Comparison of ENCODE assay signal across 1 cellular context in genomic region chr5:139341689-139342422, GRCh38.
A peak's percentile ranks its signal among the peaks of the same experiment; 100 is the strongest.
TF ChIP-seq lines count a peak whose summit lies in the region.

PAIP2 (plus strand) TSS chr5:139341854; CDS start chr5:139363785, 21,931 bp downstream.

TF ChIP-seq in HEK293, 187 proteins besides CTCF, POLR2A, EP300 and RAD21 (continued from another document and continues in another):
- 0 out of 2 replicates have a peak, but pooled peaks have one; percentile 60 for TF ChIP-seq ZNF837 (tag by site-specific recombination; IDR thresholded peaks at IDR 0.05)
- TF ChIP-seq, protein P1, sequence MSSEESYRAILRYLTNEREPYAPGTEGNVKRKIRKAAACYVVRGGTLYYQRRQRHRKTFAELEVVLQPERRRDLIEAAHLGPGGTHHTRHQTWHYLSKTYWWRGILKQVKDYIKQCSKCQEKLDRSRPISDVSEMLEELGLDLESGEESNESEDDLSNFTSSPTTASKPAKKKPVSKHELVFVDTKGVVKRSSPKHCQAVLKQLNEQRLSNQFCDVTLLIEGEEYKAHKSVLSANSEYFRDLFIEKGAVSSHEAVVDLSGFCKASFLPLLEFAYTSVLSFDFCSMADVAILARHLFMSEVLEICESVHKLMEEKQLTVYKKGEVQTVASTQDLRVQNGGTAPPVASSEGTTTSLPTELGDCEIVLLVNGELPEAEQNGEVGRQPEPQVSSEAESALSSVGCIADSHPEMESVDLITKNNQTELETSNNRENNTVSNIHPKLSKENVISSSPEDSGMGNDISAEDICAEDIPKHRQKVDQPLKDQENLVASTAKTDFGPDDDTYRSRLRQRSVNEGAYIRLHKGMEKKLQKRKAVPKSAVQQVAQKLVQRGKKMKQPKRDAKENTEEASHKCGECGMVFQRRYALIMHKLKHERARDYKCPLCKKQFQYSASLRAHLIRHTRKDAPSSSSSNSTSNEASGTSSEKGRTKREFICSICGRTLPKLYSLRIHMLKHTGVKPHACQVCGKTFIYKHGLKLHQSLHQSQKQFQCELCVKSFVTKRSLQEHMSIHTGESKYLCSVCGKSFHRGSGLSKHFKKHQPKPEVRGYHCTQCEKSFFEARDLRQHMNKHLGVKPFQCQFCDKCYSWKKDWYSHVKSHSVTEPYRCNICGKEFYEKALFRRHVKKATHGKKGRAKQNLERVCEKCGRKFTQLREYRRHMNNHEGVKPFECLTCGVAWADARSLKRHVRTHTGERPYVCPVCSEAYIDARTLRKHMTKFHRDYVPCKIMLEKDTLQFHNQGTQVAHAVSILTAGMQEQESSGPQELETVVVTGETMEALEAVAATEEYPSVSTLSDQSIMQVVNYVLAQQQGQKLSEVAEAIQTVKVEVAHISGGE (tag by site-specific recombination; conservative IDR thresholded peaks at IDR 0.05; ENCODE audit: low read depth) = peak; percentile 93
- TF ChIP-seq, protein P2, sequence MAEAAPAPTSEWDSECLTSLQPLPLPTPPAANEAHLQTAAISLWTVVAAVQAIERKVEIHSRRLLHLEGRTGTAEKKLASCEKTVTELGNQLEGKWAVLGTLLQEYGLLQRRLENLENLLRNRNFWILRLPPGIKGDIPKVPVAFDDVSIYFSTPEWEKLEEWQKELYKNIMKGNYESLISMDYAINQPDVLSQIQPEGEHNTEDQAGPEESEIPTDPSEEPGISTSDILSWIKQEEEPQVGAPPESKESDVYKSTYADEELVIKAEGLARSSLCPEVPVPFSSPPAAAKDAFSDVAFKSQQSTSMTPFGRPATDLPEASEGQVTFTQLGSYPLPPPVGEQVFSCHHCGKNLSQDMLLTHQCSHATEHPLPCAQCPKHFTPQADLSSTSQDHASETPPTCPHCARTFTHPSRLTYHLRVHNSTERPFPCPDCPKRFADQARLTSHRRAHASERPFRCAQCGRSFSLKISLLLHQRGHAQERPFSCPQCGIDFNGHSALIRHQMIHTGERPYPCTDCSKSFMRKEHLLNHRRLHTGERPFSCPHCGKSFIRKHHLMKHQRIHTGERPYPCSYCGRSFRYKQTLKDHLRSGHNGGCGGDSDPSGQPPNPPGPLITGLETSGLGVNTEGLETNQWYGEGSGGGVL (tag by site-specific recombination; IDR thresholded peaks at IDR 0.05) = peak; percentile 69
- no peak for TF ChIP-seq ZNF701 (tag by site-specific recombination; IDR thresholded peaks at IDR 0.05)
- TF ChIP-seq ZBTB8A (tag by site-specific recombination; IDR thresholded peaks at IDR 0.05) = peak; percentile 67
- no peak for TF ChIP-seq ZNF19 (tag by site-specific recombination; IDR thresholded peaks at IDR 0.05; ENCODE audit: low read depth)
- TF ChIP-seq, protein P3, sequence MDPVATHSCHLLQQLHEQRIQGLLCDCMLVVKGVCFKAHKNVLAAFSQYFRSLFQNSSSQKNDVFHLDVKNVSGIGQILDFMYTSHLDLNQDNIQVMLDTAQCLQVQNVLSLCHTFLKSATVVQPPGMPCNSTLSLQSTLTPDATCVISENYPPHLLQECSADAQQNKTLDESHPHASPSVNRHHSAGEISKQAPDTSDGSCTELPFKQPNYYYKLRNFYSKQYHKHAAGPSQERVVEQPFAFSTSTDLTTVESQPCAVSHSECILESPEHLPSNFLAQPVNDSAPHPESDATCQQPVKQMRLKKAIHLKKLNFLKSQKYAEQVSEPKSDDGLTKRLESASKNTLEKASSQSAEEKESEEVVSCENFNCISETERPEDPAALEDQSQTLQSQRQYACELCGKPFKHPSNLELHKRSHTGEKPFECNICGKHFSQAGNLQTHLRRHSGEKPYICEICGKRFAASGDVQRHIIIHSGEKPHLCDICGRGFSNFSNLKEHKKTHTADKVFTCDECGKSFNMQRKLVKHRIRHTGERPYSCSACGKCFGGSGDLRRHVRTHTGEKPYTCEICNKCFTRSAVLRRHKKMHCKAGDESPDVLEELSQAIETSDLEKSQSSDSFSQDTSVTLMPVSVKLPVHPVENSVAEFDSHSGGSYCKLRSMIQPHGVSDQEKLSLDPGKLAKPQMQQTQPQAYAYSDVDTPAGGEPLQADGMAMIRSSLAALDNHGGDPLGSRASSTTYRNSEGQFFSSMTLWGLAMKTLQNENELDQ (tag by site-specific recombination; IDR thresholded peaks at IDR 0.05; ENCODE audit: low read depth) = no peak
- TF ChIP-seq PATZ1 (tag by site-specific recombination; IDR thresholded peaks at IDR 0.05) = peak; percentile 90
- 0 out of 2 replicates have a peak, but pooled peaks have one; percentile 4 for TF ChIP-seq ZNF121 (tag by site-specific recombination; IDR thresholded peaks at IDR 0.05)
- TF ChIP-seq ZNF555 (tag by site-specific recombination; conservative IDR thresholded peaks at IDR 0.05) = no peak
- peak; percentile 60; the same call in 1 of the 2 replicates for TF ChIP-seq ZNF146 (tag by site-specific recombination; IDR thresholded peaks at IDR 0.05)
- peak; percentile 49 for TF ChIP-seq ZNF664 (tag by site-specific recombination; IDR thresholded peaks at IDR 0.05)
- TF ChIP-seq ZNF658 (tag by site-specific recombination; IDR thresholded peaks at IDR 0.05) = 0 out of 2 replicates have a peak, but pooled peaks have one; percentile 27
- TF ChIP-seq ZNF585B (tag by site-specific recombination; IDR thresholded peaks at IDR 0.05) = 0 out of 2 replicates have a peak, but pooled peaks have one; percentile 28
- TF ChIP-seq ZNF433 (tag by site-specific recombination; IDR thresholded peaks at IDR 0.05; ENCODE audit: low read depth) = no peak
- peak; percentile 85 for TF ChIP-seq ZNF692 (tag by site-specific recombination; IDR thresholded peaks at IDR 0.05)
- peak; percentile 95 for TF ChIP-seq WT1 (tag by site-specific recombination; IDR thresholded peaks at IDR 0.05)
- peak; percentile 67 for TF ChIP-seq ZNF518A (tag by site-specific recombination; conservative IDR thresholded peaks at IDR 0.05; ENCODE audit: low read depth)
- TF ChIP-seq ZNF157 (tag by site-specific recombination; IDR thresholded peaks at IDR 0.05) = 0 out of 2 replicates have a peak, but pooled peaks have one; percentile 10
- TF ChIP-seq, protein P4, sequence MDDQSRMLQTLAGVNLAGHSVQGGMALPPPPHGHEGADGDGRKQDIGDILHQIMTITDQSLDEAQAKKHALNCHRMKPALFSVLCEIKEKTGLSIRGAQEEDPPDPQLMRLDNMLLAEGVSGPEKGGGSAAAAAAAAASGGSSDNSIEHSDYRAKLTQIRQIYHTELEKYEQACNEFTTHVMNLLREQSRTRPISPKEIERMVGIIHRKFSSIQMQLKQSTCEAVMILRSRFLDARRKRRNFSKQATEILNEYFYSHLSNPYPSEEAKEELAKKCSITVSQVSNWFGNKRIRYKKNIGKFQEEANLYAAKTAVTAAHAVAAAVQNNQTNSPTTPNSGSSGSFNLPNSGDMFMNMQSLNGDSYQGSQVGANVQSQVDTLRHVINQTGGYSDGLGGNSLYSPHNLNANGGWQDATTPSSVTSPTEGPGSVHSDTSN (CRISPR knock-in tag; IDR thresholded peaks at IDR 0.05) = peak; percentile 48; the same call in 1 of the 2 replicates
- TF ChIP-seq MYNN (tag by site-specific recombination; IDR thresholded peaks at IDR 0.05; ENCODE audit: borderline replicate concordance) = peak; percentile 66
- TF ChIP-seq, protein P5, sequence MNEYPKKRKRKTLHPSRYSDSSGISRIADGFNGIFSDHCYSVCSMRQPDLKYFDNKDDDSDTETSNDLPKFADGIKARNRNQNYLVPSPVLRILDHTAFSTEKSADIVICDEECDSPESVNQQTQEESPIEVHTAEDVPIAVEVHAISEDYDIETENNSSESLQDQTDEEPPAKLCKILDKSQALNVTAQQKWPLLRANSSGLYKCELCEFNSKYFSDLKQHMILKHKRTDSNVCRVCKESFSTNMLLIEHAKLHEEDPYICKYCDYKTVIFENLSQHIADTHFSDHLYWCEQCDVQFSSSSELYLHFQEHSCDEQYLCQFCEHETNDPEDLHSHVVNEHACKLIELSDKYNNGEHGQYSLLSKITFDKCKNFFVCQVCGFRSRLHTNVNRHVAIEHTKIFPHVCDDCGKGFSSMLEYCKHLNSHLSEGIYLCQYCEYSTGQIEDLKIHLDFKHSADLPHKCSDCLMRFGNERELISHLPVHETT (tag by site-specific recombination; IDR thresholded peaks at IDR 0.05) = peak; percentile 85; the same call in 1 of the 2 replicates
- TF ChIP-seq ZNF747 (tag by site-specific recombination; IDR thresholded peaks at IDR 0.05) = no peak
- peak; percentile 80; the same call in 1 of the 2 replicates for TF ChIP-seq ZBTB48 (tag by site-specific recombination; IDR thresholded peaks at IDR 0.05)
- no peak for TF ChIP-seq ZNF184 (tag by site-specific recombination; IDR thresholded peaks at IDR 0.05)
- TF ChIP-seq ZNF610 (tag by site-specific recombination; IDR thresholded peaks at IDR 0.05; ENCODE audit: borderline replicate concordance) = peak; percentile 96
- TF ChIP-seq ZNF660 (tag by site-specific recombination; IDR thresholded peaks at IDR 0.05) = peak; percentile 61
- TF ChIP-seq ZNF394 (tag by site-specific recombination; IDR thresholded peaks at IDR 0.05; ENCODE audit: borderline replicate concordance) = peak; percentile 84
- 0 out of 2 replicates have a peak, but pooled peaks have one; percentile 6 for TF ChIP-seq FEZF1 (tag by site-specific recombination; IDR thresholded peaks at IDR 0.05)
- TF ChIP-seq, protein P6, sequence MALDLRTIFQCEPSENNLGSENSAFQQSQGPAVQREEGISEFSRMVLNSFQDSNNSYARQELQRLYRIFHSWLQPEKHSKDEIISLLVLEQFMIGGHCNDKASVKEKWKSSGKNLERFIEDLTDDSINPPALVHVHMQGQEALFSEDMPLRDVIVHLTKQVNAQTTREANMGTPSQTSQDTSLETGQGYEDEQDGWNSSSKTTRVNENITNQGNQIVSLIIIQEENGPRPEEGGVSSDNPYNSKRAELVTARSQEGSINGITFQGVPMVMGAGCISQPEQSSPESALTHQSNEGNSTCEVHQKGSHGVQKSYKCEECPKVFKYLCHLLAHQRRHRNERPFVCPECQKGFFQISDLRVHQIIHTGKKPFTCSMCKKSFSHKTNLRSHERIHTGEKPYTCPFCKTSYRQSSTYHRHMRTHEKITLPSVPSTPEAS (tag by site-specific recombination; IDR thresholded peaks at IDR 0.05) = peak; percentile 58; the same call in 1 of the 2 replicates
- peak; percentile 95 for TF ChIP-seq ZFP37 (tag by site-specific recombination; IDR thresholded peaks at IDR 0.05)
